1 cellular context compared by ENCODE assay signal in the genomic region with DNA sequence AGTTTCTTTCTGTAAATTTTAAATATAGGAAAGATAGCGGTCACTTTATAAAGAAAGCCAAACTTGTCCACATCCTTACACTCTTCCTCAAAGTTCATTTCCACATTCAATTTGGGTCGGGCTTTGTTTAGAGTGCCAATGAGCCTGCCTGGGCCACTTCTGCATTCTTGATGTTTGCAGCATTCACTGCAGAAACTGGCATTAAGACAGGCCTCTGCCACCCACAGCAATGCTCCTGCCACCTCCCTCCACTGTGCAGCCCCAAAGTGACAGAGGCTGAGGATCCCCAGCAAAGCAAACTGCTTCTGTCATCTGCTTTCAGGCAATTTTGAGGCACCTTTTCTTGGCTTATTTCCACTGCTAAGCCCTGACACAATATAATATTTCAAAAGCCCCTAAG.
TF ChIP-seq lines count a peak whose summit lies in the region.

No MANE protein-coding gene starts in this region.

TF ChIP-seq in HepG2, 621 proteins besides CTCF, POLR2A, EP300 and RAD21 (continued from another document):
- TF ChIP-seq, protein P1, sequence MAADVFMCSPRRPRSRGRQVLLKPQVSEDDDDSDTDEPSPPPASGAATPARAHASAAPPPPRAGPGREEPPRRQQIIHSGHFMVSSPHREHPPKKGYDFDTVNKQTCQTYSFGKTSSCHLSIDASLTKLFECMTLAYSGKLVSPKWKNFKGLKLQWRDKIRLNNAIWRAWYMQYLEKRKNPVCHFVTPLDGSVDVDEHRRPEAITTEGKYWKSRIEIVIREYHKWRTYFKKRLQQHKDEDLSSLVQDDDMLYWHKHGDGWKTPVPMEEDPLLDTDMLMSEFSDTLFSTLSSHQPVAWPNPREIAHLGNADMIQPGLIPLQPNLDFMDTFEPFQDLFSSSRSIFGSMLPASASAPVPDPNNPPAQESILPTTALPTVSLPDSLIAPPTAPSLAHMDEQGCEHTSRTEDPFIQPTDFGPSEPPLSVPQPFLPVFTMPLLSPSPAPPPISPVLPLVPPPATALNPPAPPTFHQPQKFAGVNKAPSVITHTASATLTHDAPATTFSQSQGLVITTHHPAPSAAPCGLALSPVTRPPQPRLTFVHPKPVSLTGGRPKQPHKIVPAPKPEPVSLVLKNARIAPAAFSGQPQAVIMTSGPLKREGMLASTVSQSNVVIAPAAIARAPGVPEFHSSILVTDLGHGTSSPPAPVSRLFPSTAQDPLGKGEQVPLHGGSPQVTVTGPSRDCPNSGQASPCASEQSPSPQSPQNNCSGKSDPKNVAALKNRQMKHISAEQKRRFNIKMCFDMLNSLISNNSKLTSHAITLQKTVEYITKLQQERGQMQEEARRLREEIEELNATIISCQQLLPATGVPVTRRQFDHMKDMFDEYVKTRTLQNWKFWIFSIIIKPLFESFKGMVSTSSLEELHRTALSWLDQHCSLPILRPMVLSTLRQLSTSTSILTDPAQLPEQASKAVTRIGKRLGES (CRISPR knock-in tag; IDR thresholded peaks at IDR 0.05; ENCODE audit: borderline replicate concordance) = no peak
